ENCODE assay signal across 8 cellular contexts in genomic region chr12:12813120-12814101, GRCh38. TPM values are rescaled to one million over a fixed set of nuclear protein-coding genes. Genes with fewer than 3 reads are reported as not detected.
DNase-seq lines count a peak whose midpoint lies in the region; ATAC-seq, FAIRE-seq and TF ChIP-seq lines count a peak whose summit lies in the region.

Gene DDX47, plus strand, starts transcription at chr12:12813346. Its CDS starts 22 bp downstream, at chr12:12813368.

- TF ChIP-seq EP300 in H1 (IDR thresholded peaks at IDR 0.05; ENCODE audit: borderline replicate concordance in 1 of 2, low read depth in 2 of 2, low read length in 2 of 2), result no peak

- H3K14ac ChIP-seq in H1 (ENCODE audit: insufficient read length), result no peak within 1 kb of the TSS
- H3K14ac ChIP-seq in mesenchymal stem cell (ENCODE audit: low read length in 2 of 2), result no peak within 1 kb of the TSS

- no peaks in the 10 kb centered on the region for H3K36me3 ChIP-seq in CD8-positive, alpha-beta memory T cell (ENCODE audit: insufficient read depth, low read length)
- H3K36me3 ChIP-seq in H1 (ENCODE audit: control insufficient read depth in 2 of 4, insufficient read depth in 4 of 4, low read length in 3 of 4) (peaks cover 0 to 13% (median 0%) of the 10 kb centered on the region in 4 experiments; a peak in 2 of 8 replicates), mesenchymal stem cell (ENCODE audit: control insufficient read depth in 1 of 2, insufficient read depth in 2 of 2, low read depth in 1 of 2, low read length in 2 of 2) (peaks cover 0 to 28% of the 10 kb centered on the region in 2 experiments)

- no peak within 1 kb of the TSS for H4K5ac ChIP-seq in H1 (ENCODE audit: insufficient read length, low read depth, low read length)

- TF ChIP-seq CTCF in HL-60 (IDR thresholded peaks at IDR 0.05; ENCODE audit: insufficient read depth, low read length) (peak; percentile 84), H1 (IDR thresholded peaks at IDR 0.05; ENCODE audit: control extremely low read depth in 1 of 3, insufficient read depth in 1 of 3, low read depth in 1 of 3, low read length in 3 of 3) (peak; percentile 86 to 96 (median 91))

- H3K18ac ChIP-seq in H1 (ENCODE audit: extremely low read depth, low read length) (peak within 1 kb of the TSS; percentile 21; the same call in 1 of the 2 replicates), mesenchymal stem cell (ENCODE audit: low read depth in 1 of 2, low read length in 2 of 2) (peak within 1 kb of the TSS; percentile 5 to 13)

- peaks cover 50 to 68% (median 62%) of the 10 kb centered on the region in 3 donors for H3K4me1 Mint-ChIP-seq in CD8-positive, alpha-beta memory T cell

- peak within 1 kb of the TSS; percentile 2 for H3K56ac ChIP-seq in H1 (replicated peaks; ENCODE audit: insufficient read length, low read depth, low read length)

- H4K20me1 ChIP-seq in H1 (replicated peaks in 1 of 2; ENCODE audit: control insufficient read depth in 1 of 2, insufficient read depth in 2 of 2, low read length in 2 of 2), result peaks cover 0 to 3% of the 10 kb centered on the region in 2 experiments

- peak; percentile 92 to 97 (median 95) for DNase-seq in CD8-positive, alpha-beta memory T cell
- DNase-seq in HL-60 (ENCODE audit: low read depth in 1 of 2, low spot score in 1 of 2), result peak; percentile 75 to 94
- peak; percentile 70 for DNase-seq in NK-92 treated with Interleukin-12 subunit alpha and Interleukin-12 subunit beta, amount 100 ng/mL, for 24 hours (lab: John Stamatoyannopoulos, UW)
- peak; percentile 76 to 100 for DNase-seq in H1 (ENCODE audit: low read depth in 1 of 2, low spot score in 2 of 2)
- peak; percentile 92 for DNase-seq in mesenchymal stem cell
- peak; percentile 92 for DNase-seq in stimulated activated CD8-positive, alpha-beta memory T cell treated with anti-CD3 and anti-CD28 coated beads, Interleukin-12 subunit alpha, Interleukin-12 subunit beta, amount 100 ng/mL, for 4 hours (ENCODE audit: low read depth)

- no peak within 1 kb of the TSS for H3K4ac ChIP-seq in H1 (replicated peaks; ENCODE audit: insufficient read length, low read depth, low read length)
- H3K4ac ChIP-seq in mesenchymal stem cell (ENCODE audit: low read depth in 1 of 2, low read length in 2 of 2), result peak within 1 kb of the TSS in 1 of 2 experiments; percentile 57

- peaks cover 6 to 49% of the 10 kb centered on the region in 2 experiments; a peak in 3 of 4 replicates for H3K79me2 ChIP-seq in H1 (ENCODE audit: control insufficient read depth in 1 of 2, insufficient read depth in 2 of 2, low read length in 2 of 2)

- ATAC-seq in GM19452 (IDR thresholded peaks at IDR 0.05; ENCODE audit: unreplicated experiment), result peak; percentile 70

- H3K27ac Mint-ChIP-seq in CD8-positive, alpha-beta memory T cell, result peak within 1 kb of the TSS; percentile 76 to 100 (median 98)

- H2BK15ac ChIP-seq in H1 (ENCODE audit: low read length) (no peak within 1 kb of the TSS; the same call in 1 of the 2 replicates), mesenchymal stem cell (ENCODE audit: low read depth, poor library complexity, severe bottlenecking) (no peak within 1 kb of the TSS)

- no peak within 1 kb of the TSS for H2AK5ac ChIP-seq in H1 (ENCODE audit: low read depth, low read length)
- no peak within 1 kb of the TSS for H2AK5ac ChIP-seq in mesenchymal stem cell (ENCODE audit: low read length, severe bottlenecking)

- H2AFZ ChIP-seq in H1 (ENCODE audit: low read length) (peak within 1 kb of the TSS; percentile 84; the same call in 1 of the 2 replicates), mesenchymal stem cell (ENCODE audit: low read depth, low read length) (no peak within 1 kb of the TSS)

- H3K27me3 ChIP-seq in CD8-positive, alpha-beta memory T cell (ENCODE audit: insufficient read depth, low read length, poor library complexity, severe bottlenecking), result no peaks in the 10 kb centered on the region
- no peaks in the 10 kb centered on the region for H3K27me3 ChIP-seq in HL-60 (ENCODE audit: insufficient read depth, poor library complexity, severe bottlenecking)
- no peaks in the 10 kb centered on the region for H3K27me3 ChIP-seq in H1 (replicated peaks in 1 of 4; ENCODE audit: control insufficient read depth in 3 of 4, extremely low read depth in 1 of 4, insufficient read depth in 3 of 4, low read length in 3 of 4)
- H3K27me3 ChIP-seq in mesenchymal stem cell (ENCODE audit: control insufficient read depth in 1 of 2, insufficient read depth in 1 of 2, low read length in 2 of 2), result no peaks in the 10 kb centered on the region

- H3K4me3 Mint-ChIP-seq in CD8-positive, alpha-beta memory T cell, result peak within 1 kb of the TSS; percentile 87 to 100 (median 94)

- H3K23me2 ChIP-seq in H1 (ENCODE audit: low read depth, low read length), result no peaks in the 10 kb centered on the region; the same call in 1 of the 2 replicates

- H2BK120ac ChIP-seq in H1 (replicated peaks; ENCODE audit: low read depth, low read length) (no peak within 1 kb of the TSS), mesenchymal stem cell (ENCODE audit: low read depth, low read length) (no peak within 1 kb of the TSS)

- TF ChIP-seq RAD21 in H1 (IDR thresholded peaks at IDR 0.05 in 1 of 2, conservative IDR thresholded peaks at IDR 0.05 in 1 of 2; ENCODE audit: low read depth in 2 of 2, low read length in 2 of 2), result peak; percentile 15 to 32; a peak in 1 of 4 replicates

- peaks cover 5 to 44% (median 13%) of the 10 kb centered on the region in 3 donors for H3K36me3 Mint-ChIP-seq in CD8-positive, alpha-beta memory T cell

- H4K91ac ChIP-seq in H1 (replicated peaks; ENCODE audit: insufficient read length, low read length) (no peak within 1 kb of the TSS), mesenchymal stem cell (ENCODE audit: low read length) (peak within 1 kb of the TSS; percentile 61)

- peak within 1 kb of the TSS; percentile 81 for H3K27ac ChIP-seq in CD8-positive, alpha-beta memory T cell (ENCODE audit: low read depth, low read length)
- peak within 1 kb of the TSS; percentile 58 for H3K27ac ChIP-seq in HL-60 (replicated peaks)
- H3K27ac ChIP-seq in H1 (ENCODE audit: low read depth, low read length), result peak within 1 kb of the TSS; percentile 81
- H3K27ac ChIP-seq in mesenchymal stem cell (ENCODE audit: low read length, poor library complexity, severe bottlenecking), result peak within 1 kb of the TSS; percentile 42

- CTCF ChIA-PET in CD8-positive, alpha-beta memory T cell (lab: Charles Lee), result interaction anchor here (0.8 to 3.1 kb wide), 8 partner anchors 10 to 442 kb away, joined by 3 to 31 read pairs (median 4); partner anchors contain the start of gene APOLD1
- CTCF ChIA-PET in activated CD8-positive, alpha-beta memory T cell treated with anti-CD3 and anti-CD28 coated beads for 36 hours (lab: Charles Lee), result interaction anchor here (0.9 to 2.2 kb wide), 6 partner anchors 13 to 77 kb away, joined by 3 to 18 read pairs (median 4); partner anchors contain the start of gene APOLD1
- CTCF ChIA-PET in H1 (lab: Charles Lee; ENCODE audit: partially characterized antibody), result interaction anchor here (0.7 to 9.8 kb wide), 24 partner anchors 8 to 399 kb away, joined by 3 to 55 read pairs (median 4); no protein-coding TSS in a partner anchor

- no peak within 1 kb of the TSS for H2BK20ac ChIP-seq in H1 (ENCODE audit: low read length)

- H3K9ac ChIP-seq in H1 (replicated peaks in 1 of 4; ENCODE audit: extremely low read depth in 1 of 4, low read depth in 3 of 4, low read length in 3 of 4), result peak within 1 kb of the TSS; percentile 82 to 95 (median 94)
- H3K9ac ChIP-seq in mesenchymal stem cell (ENCODE audit: low read length), result peak within 1 kb of the TSS; percentile 93

- H3K4me1 ChIP-seq in CD8-positive, alpha-beta memory T cell (ENCODE audit: insufficient read depth, low read length), result peaks cover 49% of the 10 kb centered on the region
- H3K4me1 ChIP-seq in H1 (replicated peaks in 1 of 4; ENCODE audit: control insufficient read depth in 3 of 4, insufficient read depth in 4 of 4, low read length in 3 of 4), result no peaks in the 10 kb centered on the region; a peak in 1 of 7 replicates
- H3K4me1 ChIP-seq in mesenchymal stem cell (ENCODE audit: control insufficient read depth, insufficient read depth, low read depth, low read length), result peaks cover 5% of the 10 kb centered on the region

- H3K23ac ChIP-seq in H1 (ENCODE audit: insufficient read length) (no peak within 1 kb of the TSS), mesenchymal stem cell (ENCODE audit: low read length in 2 of 2) (no peak within 1 kb of the TSS)

- WGBS in H1 (ENCODE audit: extremely low coverage in 1 of 2, insufficient coverage in 1 of 2, insufficient read length in 1 of 2, insufficient replicate concordance in 2 of 2, low coverage in 1 of 2, low lambda C conversion rate in 2 of 2, missing lambda C conversion rate in 1 of 2), 2 experiments, result 7% methylated on average over 34 of the region's 35 CpGs; no CpG with 5 or more reads in 1 of the 2 experiments
- WGBS in mesenchymal stem cell, result 4% methylated on average over 35 of the region's 35 CpGs

- no peaks in the 10 kb centered on the region; the same call in none of the 2 replicates for H3K79me1 ChIP-seq in H1 (ENCODE audit: low read depth, low read length)
- peaks cover 4% of the 10 kb centered on the region for H3K79me1 ChIP-seq in mesenchymal stem cell (replicated peaks; ENCODE audit: low read length, poor library complexity, severe bottlenecking)

- H2BK12ac ChIP-seq in H1 (ENCODE audit: low read depth, low read length) (no peak within 1 kb of the TSS), mesenchymal stem cell (ENCODE audit: low read length in 2 of 2) (no peak within 1 kb of the TSS)

- H4K8ac ChIP-seq in H1 (ENCODE audit: extremely low read depth, insufficient read depth, low read length) (peak within 1 kb of the TSS; percentile 35; the same call in 1 of the 2 replicates), mesenchymal stem cell (ENCODE audit: low read length) (no peak within 1 kb of the TSS)

- H2BK5ac ChIP-seq in H1 (ENCODE audit: low read depth, low read length) (peak within 1 kb of the TSS; percentile 8; the same call in 1 of the 2 replicates), mesenchymal stem cell (ENCODE audit: low read depth, low read length, poor library complexity, severe bottlenecking) (no peak within 1 kb of the TSS)

- TF ChIP-seq POLR2A in H1 (IDR thresholded peaks at IDR 0.05; ENCODE audit: control extremely low read depth in 1 of 2, low read depth in 2 of 2, low read length in 2 of 2), result peak; percentile 65 to 85

- H3K4me3 ChIP-seq in CD8-positive, alpha-beta memory T cell (ENCODE audit: low read length), result peak within 1 kb of the TSS; percentile 99
- peak within 1 kb of the TSS; percentile 100 for H3K4me3 ChIP-seq in HL-60 (replicated peaks; ENCODE audit: insufficient read depth, low read length)
- peak within 1 kb of the TSS; percentile 78 to 99 (median 93) for H3K4me3 ChIP-seq in H1 (ENCODE audit: extremely low read depth in 1 of 4, insufficient read depth in 2 of 4, low read depth in 3 of 4, low read length in 4 of 4)
- peak within 1 kb of the TSS; percentile 71 to 87 for H3K4me3 ChIP-seq in mesenchymal stem cell (ENCODE audit: insufficient read depth in 1 of 2, low read depth in 1 of 2, low read length in 2 of 2)

- no peaks in the 10 kb centered on the region for H3K9me3 ChIP-seq in CD8-positive, alpha-beta memory T cell (ENCODE audit: low read length)
- H3K9me3 ChIP-seq in H1 (ENCODE audit: insufficient read depth in 2 of 2, low read depth in 1 of 2, low read length in 1 of 2) (no peaks in the 10 kb centered on the region), mesenchymal stem cell (ENCODE audit: control insufficient read depth, low read length) (no peaks in the 10 kb centered on the region)

- H3K4me2 ChIP-seq in H1 (ENCODE audit: insufficient read depth in 1 of 2, low read depth in 2 of 2, low read length in 2 of 2), result peak within 1 kb of the TSS; percentile 52 to 89
- peak within 1 kb of the TSS; percentile 24 for H3K4me2 ChIP-seq in mesenchymal stem cell (ENCODE audit: low read length, poor library complexity, severe bottlenecking)

- FAIRE-seq in H1 (lab: Jason Lieb, UNC), result peak; percentile 58

- H3K9me3 Mint-ChIP-seq in CD8-positive, alpha-beta memory T cell, result no peaks in the 10 kb centered on the region

- H3K27me3 Mint-ChIP-seq in CD8-positive, alpha-beta memory T cell, result no peaks in the 10 kb centered on the region

- POLR2A ChIA-PET in CD8-positive, alpha-beta memory T cell (lab: Charles Lee), result interaction anchor here (0.6 to 1.4 kb wide), 4 partner anchors 24 to 457 kb away, joined by 3 to 4 read pairs (median 3); partner anchors contain the start of gene BORCS5
- POLR2A ChIA-PET in activated CD8-positive, alpha-beta memory T cell treated with anti-CD3 and anti-CD28 coated beads for 36 hours (lab: Charles Lee), result interaction anchor here (0.6 to 1.6 kb wide), 5 partner anchors 24 to 479 kb away, joined by 3 to 6 read pairs (median 4); no protein-coding TSS in a partner anchor
- POLR2A ChIA-PET in H1 (lab: Charles Lee; ENCODE audit: partially characterized antibody), result interaction anchor here (0.8 to 2.3 kb wide), 7 partner anchors 13 to 266 kb away, joined by 3 to 10 read pairs (median 4); no protein-coding TSS in a partner anchor

RNA-seq across cellular contexts. Expression of gene DDX47, which starts in this region (rescaled TPM):
- 100 to 1,000 TPM; 105 to 106 TPM for total RNA-seq in CD8-positive, alpha-beta memory T cell
- 64.5 TPM for polyA plus RNA-seq in CD8-positive, alpha-beta memory T cell
- total RNA-seq in activated CD8-positive, alpha-beta memory T cell treated with anti-CD3 and anti-CD28 coated beads for 36 hours, result 100 to 1,000 TPM; 101 to 103 TPM
- 74.2 and 84.4 TPM in 2 replicates for total RNA-seq in H1 (2021; fragmentation: NEBNext Ultra II Directional; extraction: Animal tissue kit (Norgen Biotek cat#: 25700))
- polyA plus RNA-seq in H1 (2011; rRNA removed), result 39.3 and 54.4 TPM in 2 replicates
- polyA plus RNA-seq in H1 (2011; cell fraction: cytosol; rRNA removed), result 59.3 TPM
- 34.3 TPM for polyA plus RNA-seq in H1 (2011; cell fraction: nucleus; rRNA removed)
- 53.2 to 90.9 TPM (median 58.1 TPM) in 4 replicates for polyA plus RNA-seq in H1 (2012, experiment 1 of 2)
- 8.6 TPM for polyA plus RNA-seq in H1 (2012, experiment 2 of 2)
- 44.7 TPM for polyA plus RNA-seq in H1 (2013, experiment 1 of 2)
- polyA plus RNA-seq in H1 (2013, experiment 2 of 2), result 45.3 TPM
- polyA minus RNA-seq in H1 (2011; rRNA and poly(A)+ RNA removed), result 42.0 and 46.1 TPM in 2 replicates
- polyA minus RNA-seq in H1 (2011; cell fraction: cytosol; rRNA and poly(A)+ RNA removed), result 28.3 TPM
- polyA minus RNA-seq in H1 (2011; cell fraction: nucleus; rRNA and poly(A)+ RNA removed), result 49.3 TPM
- 36.6 TPM for polyA plus RNA-seq in mesenchymal stem cell (2013, experiment 1 of 2)
- polyA plus RNA-seq in mesenchymal stem cell (2013, experiment 2 of 2), result 38.5 TPM

Comparison
In these comparisons a context has a peak if more than half of its experiments do, and no peak if none do; other contexts are left out.
1. Peak in every context shown above with its lines: DNase-seq, ATAC-seq, H3K4me3 ChIP-seq and H3K27ac ChIP-seq.